In the genomic region with DNA sequence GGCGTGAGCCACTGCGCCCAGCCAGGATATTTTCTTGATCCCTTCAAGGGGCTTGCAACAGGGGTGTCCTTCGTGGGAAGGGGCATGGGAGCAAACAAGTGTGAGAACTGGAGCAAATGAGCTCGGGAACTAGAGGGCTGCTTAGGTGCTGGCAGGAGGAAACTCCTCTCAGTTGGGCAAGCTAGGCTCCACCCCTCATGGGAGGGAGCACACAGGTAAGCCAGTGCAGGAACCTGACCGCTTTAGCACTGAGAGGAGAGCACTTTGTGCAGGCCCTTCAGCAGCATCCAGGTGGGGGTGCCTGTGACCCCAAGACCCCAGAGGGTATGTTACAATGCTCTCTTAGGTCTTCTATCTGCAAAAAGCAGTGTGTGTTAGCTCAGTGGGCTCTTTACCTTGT, we compare ENCODE assay signal across 1 cellular context.
TF ChIP-seq lines count a peak whose summit lies in the region.

No MANE protein-coding gene starts in this region.

TF ChIP-seq in H1, 55 proteins besides CTCF, POLR2A, EP300 and RAD21:
- TF ChIP-seq KDM4A (IDR thresholded peaks at IDR 0.05; ENCODE audit: low read depth, low read length, severe bottlenecking) (no peak), SIRT6 (IDR thresholded peaks at IDR 0.05; ENCODE audit: low read length) (no peak), GABPA (IDR thresholded peaks at IDR 0.05; ENCODE audit: borderline replicate concordance, insufficient read depth, low read length) (no peak), SIX5 (IDR thresholded peaks at IDR 0.05; ENCODE audit: low read depth, low read length) (no peak), RFX5 (IDR thresholded peaks at IDR 0.05; ENCODE audit: borderline replicate concordance, low read depth, low read length) (no peak), POLR2AphosphoS5 (IDR thresholded peaks at IDR 0.05; ENCODE audit: low read depth, low read length) (no peak), SRF (IDR thresholded peaks at IDR 0.05; ENCODE audit: low read depth, low read length) (no peak), TAF7 (optimal IDR thresholded peaks at IDR 0.05; ENCODE audit: borderline replicate concordance, low read depth, low read length) (no peak), TAF1 (IDR thresholded peaks at IDR 0.05; ENCODE audit: low read depth, low read length) (no peak), KDM1A (IDR thresholded peaks at IDR 0.05; ENCODE audit: borderline replicate concordance, low read length) (no peak), HDAC2 (IDR thresholded peaks at IDR 0.05; ENCODE audit: borderline replicate concordance in 1 of 2, low read depth in 2 of 2, low read length in 2 of 2) (no peak), BRCA1 (IDR thresholded peaks at IDR 0.05; ENCODE audit: low read depth, low read length) (no peak), SP2 (IDR thresholded peaks at IDR 0.05; ENCODE audit: low read length) (no peak), CREB1 (IDR thresholded peaks at IDR 0.05) (no peak), TEAD4 (IDR thresholded peaks at IDR 0.05; ENCODE audit: low read depth, low read length) (no peak), CBX8 (IDR thresholded peaks at IDR 0.05; ENCODE audit: borderline replicate concordance, low read depth, low read length) (no peak), SP1 (IDR thresholded peaks at IDR 0.05; ENCODE audit: low read depth, low read length) (no peak)
- TF ChIP-seq, protein P1, sequence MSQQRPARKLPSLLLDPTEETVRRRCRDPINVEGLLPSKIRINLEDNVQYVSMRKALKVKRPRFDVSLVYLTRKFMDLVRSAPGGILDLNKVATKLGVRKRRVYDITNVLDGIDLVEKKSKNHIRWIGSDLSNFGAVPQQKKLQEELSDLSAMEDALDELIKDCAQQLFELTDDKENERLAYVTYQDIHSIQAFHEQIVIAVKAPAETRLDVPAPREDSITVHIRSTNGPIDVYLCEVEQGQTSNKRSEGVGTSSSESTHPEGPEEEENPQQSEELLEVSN (IDR thresholded peaks at IDR 0.05) = no peak
